In the genomic region with DNA sequence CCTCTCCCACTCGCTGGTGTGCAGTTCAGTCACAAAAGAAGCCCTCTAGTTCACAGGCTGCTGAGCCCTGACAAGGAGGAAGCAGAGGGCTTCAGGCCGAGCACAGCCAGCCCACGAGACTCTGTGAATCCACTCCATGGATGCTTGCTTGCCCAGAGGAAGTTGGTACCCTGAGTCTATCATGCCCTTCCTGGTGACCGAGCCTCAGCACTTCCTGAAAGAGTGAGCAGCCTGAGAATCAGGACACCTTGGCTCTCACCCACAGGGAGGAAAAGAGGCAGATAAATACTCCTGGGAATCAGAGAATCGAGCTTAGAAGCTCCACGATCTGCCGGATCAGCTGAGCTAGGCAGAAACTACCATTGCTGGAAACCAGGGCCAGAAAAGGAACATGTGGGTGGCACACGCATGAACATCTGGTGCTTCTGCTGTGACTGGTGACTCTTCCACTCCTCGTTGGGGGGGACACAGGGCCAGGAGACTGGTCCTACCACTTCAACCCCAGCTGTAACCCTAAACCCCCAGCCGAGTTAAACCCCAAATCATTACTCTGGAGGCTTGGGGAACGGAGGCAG, we compare ENCODE assay signal across 1 cellular context.
TF ChIP-seq lines count a peak whose summit lies in the region.

No MANE protein-coding gene starts in this region.

TF ChIP-seq in H1, 55 proteins besides CTCF, POLR2A, EP300 and RAD21 (continued from another document):
- TF ChIP-seq, protein P1, sequence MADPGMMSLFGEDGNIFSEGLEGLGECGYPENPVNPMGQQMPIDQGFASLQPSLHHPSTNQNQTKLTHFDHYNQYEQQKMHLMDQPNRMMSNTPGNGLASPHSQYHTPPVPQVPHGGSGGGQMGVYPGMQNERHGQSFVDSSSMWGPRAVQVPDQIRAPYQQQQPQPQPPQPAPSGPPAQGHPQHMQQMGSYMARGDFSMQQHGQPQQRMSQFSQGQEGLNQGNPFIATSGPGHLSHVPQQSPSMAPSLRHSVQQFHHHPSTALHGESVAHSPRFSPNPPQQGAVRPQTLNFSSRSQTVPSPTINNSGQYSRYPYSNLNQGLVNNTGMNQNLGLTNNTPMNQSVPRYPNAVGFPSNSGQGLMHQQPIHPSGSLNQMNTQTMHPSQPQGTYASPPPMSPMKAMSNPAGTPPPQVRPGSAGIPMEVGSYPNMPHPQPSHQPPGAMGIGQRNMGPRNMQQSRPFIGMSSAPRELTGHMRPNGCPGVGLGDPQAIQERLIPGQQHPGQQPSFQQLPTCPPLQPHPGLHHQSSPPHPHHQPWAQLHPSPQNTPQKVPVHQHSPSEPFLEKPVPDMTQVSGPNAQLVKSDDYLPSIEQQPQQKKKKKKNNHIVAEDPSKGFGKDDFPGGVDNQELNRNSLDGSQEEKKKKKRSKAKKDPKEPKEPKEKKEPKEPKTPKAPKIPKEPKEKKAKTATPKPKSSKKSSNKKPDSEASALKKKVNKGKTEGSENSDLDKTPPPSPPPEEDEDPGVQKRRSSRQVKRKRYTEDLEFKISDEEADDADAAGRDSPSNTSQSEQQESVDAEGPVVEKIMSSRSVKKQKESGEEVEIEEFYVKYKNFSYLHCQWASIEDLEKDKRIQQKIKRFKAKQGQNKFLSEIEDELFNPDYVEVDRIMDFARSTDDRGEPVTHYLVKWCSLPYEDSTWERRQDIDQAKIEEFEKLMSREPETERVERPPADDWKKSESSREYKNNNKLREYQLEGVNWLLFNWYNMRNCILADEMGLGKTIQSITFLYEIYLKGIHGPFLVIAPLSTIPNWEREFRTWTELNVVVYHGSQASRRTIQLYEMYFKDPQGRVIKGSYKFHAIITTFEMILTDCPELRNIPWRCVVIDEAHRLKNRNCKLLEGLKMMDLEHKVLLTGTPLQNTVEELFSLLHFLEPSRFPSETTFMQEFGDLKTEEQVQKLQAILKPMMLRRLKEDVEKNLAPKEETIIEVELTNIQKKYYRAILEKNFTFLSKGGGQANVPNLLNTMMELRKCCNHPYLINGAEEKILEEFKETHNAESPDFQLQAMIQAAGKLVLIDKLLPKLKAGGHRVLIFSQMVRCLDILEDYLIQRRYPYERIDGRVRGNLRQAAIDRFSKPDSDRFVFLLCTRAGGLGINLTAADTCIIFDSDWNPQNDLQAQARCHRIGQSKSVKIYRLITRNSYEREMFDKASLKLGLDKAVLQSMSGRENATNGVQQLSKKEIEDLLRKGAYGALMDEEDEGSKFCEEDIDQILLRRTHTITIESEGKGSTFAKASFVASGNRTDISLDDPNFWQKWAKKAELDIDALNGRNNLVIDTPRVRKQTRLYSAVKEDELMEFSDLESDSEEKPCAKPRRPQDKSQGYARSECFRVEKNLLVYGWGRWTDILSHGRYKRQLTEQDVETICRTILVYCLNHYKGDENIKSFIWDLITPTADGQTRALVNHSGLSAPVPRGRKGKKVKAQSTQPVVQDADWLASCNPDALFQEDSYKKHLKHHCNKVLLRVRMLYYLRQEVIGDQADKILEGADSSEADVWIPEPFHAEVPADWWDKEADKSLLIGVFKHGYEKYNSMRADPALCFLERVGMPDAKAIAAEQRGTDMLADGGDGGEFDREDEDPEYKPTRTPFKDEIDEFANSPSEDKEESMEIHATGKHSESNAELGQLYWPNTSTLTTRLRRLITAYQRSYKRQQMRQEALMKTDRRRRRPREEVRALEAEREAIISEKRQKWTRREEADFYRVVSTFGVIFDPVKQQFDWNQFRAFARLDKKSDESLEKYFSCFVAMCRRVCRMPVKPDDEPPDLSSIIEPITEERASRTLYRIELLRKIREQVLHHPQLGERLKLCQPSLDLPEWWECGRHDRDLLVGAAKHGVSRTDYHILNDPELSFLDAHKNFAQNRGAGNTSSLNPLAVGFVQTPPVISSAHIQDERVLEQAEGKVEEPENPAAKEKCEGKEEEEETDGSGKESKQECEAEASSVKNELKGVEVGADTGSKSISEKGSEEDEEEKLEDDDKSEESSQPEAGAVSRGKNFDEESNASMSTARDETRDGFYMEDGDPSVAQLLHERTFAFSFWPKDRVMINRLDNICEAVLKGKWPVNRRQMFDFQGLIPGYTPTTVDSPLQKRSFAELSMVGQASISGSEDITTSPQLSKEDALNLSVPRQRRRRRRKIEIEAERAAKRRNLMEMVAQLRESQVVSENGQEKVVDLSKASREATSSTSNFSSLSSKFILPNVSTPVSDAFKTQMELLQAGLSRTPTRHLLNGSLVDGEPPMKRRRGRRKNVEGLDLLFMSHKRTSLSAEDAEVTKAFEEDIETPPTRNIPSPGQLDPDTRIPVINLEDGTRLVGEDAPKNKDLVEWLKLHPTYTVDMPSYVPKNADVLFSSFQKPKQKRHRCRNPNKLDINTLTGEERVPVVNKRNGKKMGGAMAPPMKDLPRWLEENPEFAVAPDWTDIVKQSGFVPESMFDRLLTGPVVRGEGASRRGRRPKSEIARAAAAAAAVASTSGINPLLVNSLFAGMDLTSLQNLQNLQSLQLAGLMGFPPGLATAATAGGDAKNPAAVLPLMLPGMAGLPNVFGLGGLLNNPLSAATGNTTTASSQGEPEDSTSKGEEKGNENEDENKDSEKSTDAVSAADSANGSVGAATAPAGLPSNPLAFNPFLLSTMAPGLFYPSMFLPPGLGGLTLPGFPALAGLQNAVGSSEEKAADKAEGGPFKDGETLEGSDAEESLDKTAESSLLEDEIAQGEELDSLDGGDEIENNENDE (IDR thresholded peaks at IDR 0.05; ENCODE audit: insufficient replicate concordance, low read length) = no peak
- TF ChIP-seq TBP (IDR thresholded peaks at IDR 0.05; ENCODE audit: low read depth, low read length) (no peak), ASH2L (IDR thresholded peaks at IDR 0.05; ENCODE audit: low read length) (no peak), BCL11A (IDR thresholded peaks at IDR 0.05; ENCODE audit: low read depth in 2 of 2, low read length in 2 of 2) (no peak), POU5F1 (IDR thresholded peaks at IDR 0.05; ENCODE audit: low read depth, low read length) (no peak), YY1 (IDR thresholded peaks at IDR 0.05; ENCODE audit: low read depth, low read length) (no peak), CREB1 (IDR thresholded peaks at IDR 0.05) (no peak), CBX5 (IDR thresholded peaks at IDR 0.05; ENCODE audit: low read depth, low read length) (no peak), TAF7 (optimal IDR thresholded peaks at IDR 0.05; ENCODE audit: borderline replicate concordance, low read depth, low read length) (no peak), FOSL1 (IDR thresholded peaks at IDR 0.05; ENCODE audit: insufficient read depth, low read depth, low read length) (no peak), HDAC2 (IDR thresholded peaks at IDR 0.05; ENCODE audit: borderline replicate concordance in 1 of 2, low read depth in 2 of 2, low read length in 2 of 2) (no peak), SP2 (IDR thresholded peaks at IDR 0.05; ENCODE audit: low read length) (no peak), SP4 (IDR thresholded peaks at IDR 0.05; ENCODE audit: low read length) (no peak), CHD2 (IDR thresholded peaks at IDR 0.05; ENCODE audit: low read length) (no peak), NANOG (IDR thresholded peaks at IDR 0.05; ENCODE audit: insufficient read depth, low read depth, low read length, poor library complexity, severe bottlenecking) (no peak)
